ENCODE assay signal across 28 cellular contexts in genomic region chr10:34148258-34148657, GRCh38.
"Had no signal": no experiment of that assay in that cellular context is flagged by ENCODE, and none has a peak within 500 bp of the region (broad histone marks: within the 10 kb centered on the region; RNA-seq: fewer than 3 reads in every experiment).

No MANE protein-coding gene starts in this region.

- H3K27me3 Mint-ChIP-seq: dendritic cell treated with granulocyte-macrophage colony-stimulating factor and Interleukin-4, amounts not matched to agents 40 ng/mL and 50 ng/mL, for 4 days; effector memory CD8-positive, alpha-beta T cell had no signal

- H3K27ac ChIP-seq: colonic mucosa, coronary artery, dorsolateral prefrontal cortex, epithelial cell of prostate, esophagus muscularis mucosa, esophagus squamous epithelium, foreskin keratinocyte, gastrocnemius medialis, gastroesophageal sphincter, heart left ventricle, heart right ventricle had no signal

- H3K36me3 ChIP-seq: colonic mucosa, esophagus muscularis mucosa, esophagus squamous epithelium, gastrocnemius medialis, gastroesophageal sphincter, heart left ventricle, heart right ventricle had no signal

- DNase-seq: colonic mucosa; cortex of kidney; dermis blood vessel endothelial cell; dorsolateral prefrontal cortex; effector CD4-positive, alpha-beta T cell; effector CD8-positive, alpha-beta T cell; effector memory CD4-positive, alpha-beta T cell; effector memory CD8-positive, alpha-beta T cell; endodermal cell; erythroblast; esophagus squamous epithelium; foreskin fibroblast; foreskin keratinocyte; foreskin melanocyte; gastrocnemius medialis; glutamatergic neuron; head of caudate nucleus; heart left ventricle; heart right ventricle had no signal

- H3K9me3 ChIP-seq: colonic mucosa, esophagus muscularis mucosa, esophagus squamous epithelium, gastrocnemius medialis, gastroesophageal sphincter, heart left ventricle, heart right ventricle had no signal

- ATAC-seq: effector memory CD8-positive, alpha-beta T cell; esophagus mucosa; foreskin keratinocyte; gastrocnemius medialis; gastroesophageal sphincter; heart left ventricle; heart right ventricle had no signal

- H3K4me1 ChIP-seq: colonic mucosa, esophagus muscularis mucosa, esophagus squamous epithelium, foreskin keratinocyte, gastrocnemius medialis, gastroesophageal sphincter, heart right ventricle had no signal

- H3K9me3 Mint-ChIP-seq: dendritic cell treated with granulocyte-macrophage colony-stimulating factor and Interleukin-4, amounts not matched to agents 40 ng/mL and 50 ng/mL, for 4 days; effector memory CD8-positive, alpha-beta T cell; endodermal cell had no signal

- H3K4me3 ChIP-seq: colonic mucosa, coronary artery, dorsolateral prefrontal cortex, esophagus muscularis mucosa, esophagus squamous epithelium, gastrocnemius medialis, gastroesophageal sphincter, heart left ventricle, heart right ventricle had no signal

- FAIRE-seq: colon, endothelial cell of umbilical vein, frontal cortex had no signal

- H3K4me3 Mint-ChIP-seq: dendritic cell treated with granulocyte-macrophage colony-stimulating factor and Interleukin-4, amounts not matched to agents 40 ng/mL and 50 ng/mL, for 4 days; effector memory CD8-positive, alpha-beta T cell; endodermal cell had no signal

- H3K27me3 ChIP-seq: colonic mucosa, esophagus muscularis mucosa, esophagus squamous epithelium, foreskin keratinocyte, gastrocnemius medialis, gastroesophageal sphincter, heart left ventricle, heart right ventricle had no signal
